In genomic region chr4:81495308-81495707, GRCh38 we compare ENCODE assay signal across 24 cellular contexts. TPM values are rescaled to one million over a fixed set of nuclear protein-coding genes. Genes with fewer than 3 reads are reported as not detected.
DNase-seq lines count a peak whose midpoint lies in the region; ATAC-seq and TF ChIP-seq lines count a peak whose summit lies in the region.
"Had no signal": no experiment of that assay in that cellular context is flagged by ENCODE, and none has a peak within 500 bp of the region (broad histone marks: within the 10 kb centered on the region; RNA-seq: fewer than 3 reads in every experiment).

No MANE protein-coding gene starts in this region.

- POLR2A ChIA-PET in activated CD4-positive, alpha-beta memory T cell treated with anti-CD3 and anti-CD28 coated beads for 36 hours (lab: Charles Lee), result no interaction called here
- POLR2A ChIA-PET in activated CD4-positive, alpha-beta memory T cell treated with anti-CD3 and anti-CD28 coated beads, Interleukin-2, amount 10 ng/mL, durations not matched to agents 7 days and 5 days (lab: Charles Lee), result no interaction called here
- POLR2A ChIA-PET in CD8-positive, alpha-beta memory T cell (lab: Charles Lee), result no interaction called here

- no peaks in the 10 kb centered on the region for H3K27me3 ChIP-seq in CD8-positive, alpha-beta memory T cell (ENCODE audit: insufficient read depth, low read length, poor library complexity, severe bottlenecking)
- H3K27me3 ChIP-seq: BE2C had no signal

- no peaks in the 10 kb centered on the region for H3K36me3 ChIP-seq in CD8-positive, alpha-beta memory T cell (ENCODE audit: insufficient read depth, low read length)
- H3K36me3 ChIP-seq: BE2C had no signal

- H3K27ac ChIP-seq in CD8-positive, alpha-beta memory T cell (ENCODE audit: low read depth, low read length), result no peak overlapping the region
- H3K27ac ChIP-seq: A549 had no signal

- no peak for DNase-seq in activated CD4-positive, alpha-beta memory T cell treated with anti-CD3 and anti-CD28 coated beads for 36 hours
- DNase-seq in activated CD4-positive, alpha-beta memory T cell treated with anti-CD3 and anti-CD28 coated beads, Interleukin-2, amount 10 ng/mL, durations not matched to agents 7 days and 5 days, result no peak
- DNase-seq in CD8-positive, alpha-beta memory T cell, result no peak
- no peak for DNase-seq in natural killer cell treated with Interleukin-12 subunit alpha and Interleukin-12 subunit beta and Interleukin-15 and Interleukin-18, amount 100 ng/mL, for 72 hours (ENCODE audit: low spot score)
- DNase-seq in effector CD4-positive, alpha-beta T cell, result no peak
- DNase-seq in type B pancreatic cell (ENCODE audit: extremely low spot score, unreplicated experiment) (no peak), glutamatergic neuron (no peak)
- DNase-seq: activated CD4-positive, alpha-beta T cell treated with anti-CD3 and anti-CD28 coated beads for 48 hours; BE2C; cortex of kidney; HFFc6; KG1; NCI-H1048; NCI-H187; NCI-H2227 treated with DMSO at 0.1 percent for 48 hours; NCI-H82; nucleus accumbens; PC-3; SHP77; stimulated activated CD4-positive, alpha-beta T cell treated with anti-CD3 and anti-CD28 coated beads, Interleukin-4, amount 100 ng/mL, for 24 hours; trophoblast cell had no signal

- H3K4me1 ChIP-seq in CD8-positive, alpha-beta memory T cell (ENCODE audit: insufficient read depth, low read length), result peaks cover 41% of the 10 kb centered on the region
- H3K4me1 ChIP-seq: A549, BE2C had no signal

- CTCF ChIA-PET in activated CD4-positive, alpha-beta memory T cell treated with anti-CD3 and anti-CD28 coated beads for 36 hours (lab: Charles Lee), result no interaction called here
- CTCF ChIA-PET in activated CD4-positive, alpha-beta memory T cell treated with anti-CD3 and anti-CD28 coated beads, Interleukin-2, amount 10 ng/mL, durations not matched to agents 7 days and 5 days (lab: Charles Lee), result no interaction called here
- CTCF ChIA-PET in CD8-positive, alpha-beta memory T cell (lab: Charles Lee), result interaction anchor here (0.7 kb wide), 1 partner anchor 23 kb away, joined by 3 read pairs; the partner anchor contains the start of gene RASGEF1B

- no peaks in the 10 kb centered on the region for H3K9me3 ChIP-seq in CD8-positive, alpha-beta memory T cell (ENCODE audit: low read length)
- H3K9me3 ChIP-seq: A549, BE2C had no signal

- intact Hi-C loops in activated CD4-positive, alpha-beta memory T cell treated with anti-CD3 and anti-CD28 coated beads for 36 hours (cut with micrococcal nuclease), result loop anchor here (1.0 to 10.0 kb wide), 4 partner anchors 10 to 1421 kb away; partner anchors contain the start of genes ANTXR2 and THAP9

- no peaks in the 10 kb centered on the region for H3K27me3 Mint-ChIP-seq in activated CD4-positive, alpha-beta memory T cell treated with anti-CD3 and anti-CD28 coated beads for 36 hours
- peaks cover 1% of the 10 kb centered on the region for H3K27me3 Mint-ChIP-seq in activated CD4-positive, alpha-beta memory T cell treated with anti-CD3 and anti-CD28 coated beads, Interleukin-2, amount 10 ng/mL, durations not matched to agents 7 days and 5 days
- no peaks in the 10 kb centered on the region for H3K27me3 Mint-ChIP-seq in CD8-positive, alpha-beta memory T cell
- no peaks in the 10 kb centered on the region for H3K27me3 Mint-ChIP-seq in activated T-helper 17 cell treated with anti-CD3 and anti-CD28 coated beads, Interleukin-2, amount 50 U/mL, for 72 hours
- H3K27me3 Mint-ChIP-seq in natural killer cell treated with Interleukin-12 subunit alpha and Interleukin-12 subunit beta and Interleukin-15 and Interleukin-18, amount 100 ng/mL, for 72 hours, result no peaks in the 10 kb centered on the region
- H3K27me3 Mint-ChIP-seq in type B pancreatic cell, result no peaks in the 10 kb centered on the region
- peaks cover 2% of the 10 kb centered on the region for H3K27me3 Mint-ChIP-seq in glutamatergic neuron (ENCODE audit: unreplicated experiment)

- no peak overlapping the region for H3K4me3 ChIP-seq in CD8-positive, alpha-beta memory T cell (ENCODE audit: low read length)
- H3K4me3 ChIP-seq: A549 had no signal

- H3K36me3 Mint-ChIP-seq in activated CD4-positive, alpha-beta memory T cell treated with anti-CD3 and anti-CD28 coated beads for 36 hours, result peaks cover 9% of the 10 kb centered on the region
- H3K36me3 Mint-ChIP-seq in activated CD4-positive, alpha-beta memory T cell treated with anti-CD3 and anti-CD28 coated beads, Interleukin-2, amount 10 ng/mL, durations not matched to agents 7 days and 5 days (ENCODE audit: low read depth), result peaks cover 7% of the 10 kb centered on the region
- H3K36me3 Mint-ChIP-seq in CD8-positive, alpha-beta memory T cell, result peaks cover 2 to 4% (median 3%) of the 10 kb centered on the region in 3 donors
- peaks cover 6% of the 10 kb centered on the region for H3K36me3 Mint-ChIP-seq in activated T-helper 17 cell treated with anti-CD3 and anti-CD28 coated beads, Interleukin-2, amount 50 U/mL, for 72 hours (ENCODE audit: low read depth)
- peaks cover 20% of the 10 kb centered on the region for H3K36me3 Mint-ChIP-seq in natural killer cell treated with Interleukin-12 subunit alpha and Interleukin-12 subunit beta and Interleukin-15 and Interleukin-18, amount 100 ng/mL, for 72 hours
- H3K36me3 Mint-ChIP-seq in type B pancreatic cell (peaks cover 4% of the 10 kb centered on the region), glutamatergic neuron (ENCODE audit: unreplicated experiment) (peaks cover 5% of the 10 kb centered on the region)

- TF ChIP-seq CTCF in type B pancreatic cell (conservative IDR thresholded peaks at IDR 0.05) (no peak), glutamatergic neuron (IDR thresholded peaks at IDR 0.05; ENCODE audit: partially characterized antibody, unreplicated experiment) (no peak)

- H3K4me1 Mint-ChIP-seq in activated CD4-positive, alpha-beta memory T cell treated with anti-CD3 and anti-CD28 coated beads for 36 hours (ENCODE audit: low read depth), result peaks cover 42% of the 10 kb centered on the region
- H3K4me1 Mint-ChIP-seq in activated CD4-positive, alpha-beta memory T cell treated with anti-CD3 and anti-CD28 coated beads, Interleukin-2, amount 10 ng/mL, durations not matched to agents 7 days and 5 days, result peaks cover 37% of the 10 kb centered on the region
- H3K4me1 Mint-ChIP-seq in CD8-positive, alpha-beta memory T cell, result peaks cover 40 to 51% (median 49%) of the 10 kb centered on the region in 3 donors
- peaks cover 34% of the 10 kb centered on the region for H3K4me1 Mint-ChIP-seq in activated T-helper 17 cell treated with anti-CD3 and anti-CD28 coated beads, Interleukin-2, amount 50 U/mL, for 72 hours
- peaks cover 40 to 47% of the 10 kb centered on the region in 2 donors for H3K4me1 Mint-ChIP-seq in natural killer cell treated with Interleukin-12 subunit alpha and Interleukin-12 subunit beta and Interleukin-15 and Interleukin-18, amount 100 ng/mL, for 72 hours (ENCODE audit: low read depth in 2 of 2)
- H3K4me1 Mint-ChIP-seq in type B pancreatic cell (ENCODE audit: unreplicated experiment), result peaks cover 17% of the 10 kb centered on the region
- peaks cover 19% of the 10 kb centered on the region for H3K4me1 Mint-ChIP-seq in glutamatergic neuron (ENCODE audit: low read depth, unreplicated experiment)

- peaks cover 14% of the 10 kb centered on the region for H3K9me3 Mint-ChIP-seq in activated CD4-positive, alpha-beta memory T cell treated with anti-CD3 and anti-CD28 coated beads for 36 hours
- H3K9me3 Mint-ChIP-seq in activated CD4-positive, alpha-beta memory T cell treated with anti-CD3 and anti-CD28 coated beads, Interleukin-2, amount 10 ng/mL, durations not matched to agents 7 days and 5 days, result peaks cover 4% of the 10 kb centered on the region
- H3K9me3 Mint-ChIP-seq in CD8-positive, alpha-beta memory T cell, result peaks cover 3 to 7% (median 7%) of the 10 kb centered on the region in 5 donors
- peaks cover 11% of the 10 kb centered on the region for H3K9me3 Mint-ChIP-seq in activated T-helper 17 cell treated with anti-CD3 and anti-CD28 coated beads, Interleukin-2, amount 50 U/mL, for 72 hours
- H3K9me3 Mint-ChIP-seq in natural killer cell treated with Interleukin-12 subunit alpha and Interleukin-12 subunit beta and Interleukin-15 and Interleukin-18, amount 100 ng/mL, for 72 hours, result peaks cover 4% of the 10 kb centered on the region
- H3K9me3 Mint-ChIP-seq in type B pancreatic cell (peaks cover 16% of the 10 kb centered on the region), glutamatergic neuron (ENCODE audit: unreplicated experiment) (peaks cover 4% of the 10 kb centered on the region)

- peak overlapping the region; percentile 35 for H3K27ac Mint-ChIP-seq in activated CD4-positive, alpha-beta memory T cell treated with anti-CD3 and anti-CD28 coated beads for 36 hours
- H3K27ac Mint-ChIP-seq in activated CD4-positive, alpha-beta memory T cell treated with anti-CD3 and anti-CD28 coated beads, Interleukin-2, amount 10 ng/mL, durations not matched to agents 7 days and 5 days, result no peak overlapping the region
- H3K27ac Mint-ChIP-seq in CD8-positive, alpha-beta memory T cell, result peak overlapping the region in 5 of 8 donors; percentile 11 to 81 (median 55)
- H3K27ac Mint-ChIP-seq in activated T-helper 17 cell treated with anti-CD3 and anti-CD28 coated beads, Interleukin-2, amount 50 U/mL, for 72 hours, result peak overlapping the region; percentile 44
- peak overlapping the region; percentile 86 to 88 for H3K27ac Mint-ChIP-seq in natural killer cell treated with Interleukin-12 subunit alpha and Interleukin-12 subunit beta and Interleukin-15 and Interleukin-18, amount 100 ng/mL, for 72 hours
- H3K27ac Mint-ChIP-seq in type B pancreatic cell (no peak overlapping the region), glutamatergic neuron (ENCODE audit: unreplicated experiment) (no peak overlapping the region)
- H3K27ac Mint-ChIP-seq: HFFc6 had no signal

- ATAC-seq in activated T-helper 17 cell treated with anti-CD3 and anti-CD28 coated beads, Interleukin-2, amount 50 U/mL, for 72 hours (replicated peaks), result peak; percentile 61
- ATAC-seq in natural killer cell treated with Interleukin-12 subunit alpha and Interleukin-12 subunit beta and Interleukin-15 and Interleukin-18, amount 100 ng/mL, for 72 hours, result no peak
- ATAC-seq: A549, PC-3 had no signal

- no peak overlapping the region for H3K4me3 Mint-ChIP-seq in activated CD4-positive, alpha-beta memory T cell treated with anti-CD3 and anti-CD28 coated beads for 36 hours
- H3K4me3 Mint-ChIP-seq in activated CD4-positive, alpha-beta memory T cell treated with anti-CD3 and anti-CD28 coated beads, Interleukin-2, amount 10 ng/mL, durations not matched to agents 7 days and 5 days, result no peak overlapping the region
- peak overlapping the region in 6 of 7 donors; percentile 3 to 57 (median 30) for H3K4me3 Mint-ChIP-seq in CD8-positive, alpha-beta memory T cell
- H3K4me3 Mint-ChIP-seq in activated T-helper 17 cell treated with anti-CD3 and anti-CD28 coated beads, Interleukin-2, amount 50 U/mL, for 72 hours, result peak overlapping the region; percentile 34
- peak overlapping the region; percentile 55 for H3K4me3 Mint-ChIP-seq in natural killer cell treated with Interleukin-12 subunit alpha and Interleukin-12 subunit beta and Interleukin-15 and Interleukin-18, amount 100 ng/mL, for 72 hours
- H3K4me3 Mint-ChIP-seq in type B pancreatic cell (no peak overlapping the region), glutamatergic neuron (ENCODE audit: unreplicated experiment) (no peak overlapping the region)
- H3K4me3 Mint-ChIP-seq: HFFc6 had no signal

RNA-seq across cellular contexts. Expression of gene RASGEF1B, which starts 23.6 kb away (rescaled TPM):
- total RNA-seq in activated CD4-positive, alpha-beta memory T cell treated with anti-CD3 and anti-CD28 coated beads for 36 hours, result 1 to 10 TPM; 4.4 to 4.6 TPM
- 1 to 10 TPM; 2.4 to 3.4 TPM for total RNA-seq in activated CD4-positive, alpha-beta memory T cell treated with anti-CD3 and anti-CD28 coated beads, Interleukin-2, amount 10 ng/mL, durations not matched to agents 7 days and 5 days
- 1 to 10 TPM; 4.9 to 5.5 TPM for total RNA-seq in CD8-positive, alpha-beta memory T cell
- polyA plus RNA-seq in CD8-positive, alpha-beta memory T cell, result 6.1 TPM
- total RNA-seq in activated T-helper 17 cell treated with anti-CD3 and anti-CD28 coated beads, Interleukin-2, amount 50 U/mL, for 72 hours, result 1 to 10 TPM in 1 of 2 donors, under 1 TPM in 1; 0.61 to 8.1 TPM
- 10 to 100 TPM in 1 of 2 donors, 1 to 10 TPM in 1; 3.9 to 18.5 TPM for total RNA-seq in natural killer cell treated with Interleukin-12 subunit alpha and Interleukin-12 subunit beta and Interleukin-15 and Interleukin-18, amount 100 ng/mL, for 72 hours
- total RNA-seq in type B pancreatic cell (ENCODE audit: low replicate concordance), result 8.3 and 11.0 TPM in 2 replicates
- total RNA-seq in glutamatergic neuron (ENCODE audit: unreplicated experiment), result 108 TPM
- total RNA-seq: HFFc6, lung microvascular endothelial cell had no signal

Comparison
In these comparisons a context has a peak if more than half of its experiments do, and no peak if none do; other contexts are left out.
1. H3K27ac Mint-ChIP-seq: peak in activated CD4-positive, alpha-beta memory T cell treated with anti-CD3 and anti-CD28 coated beads for 36 hours (single experiment), CD8-positive, alpha-beta memory T cell (5 of 8), activated T-helper 17 cell treated with anti-CD3 and anti-CD28 coated beads, Interleukin-2, amount 50 U/mL, for 72 hours (single experiment) and natural killer cell treated with Interleukin-12 subunit alpha and Interleukin-12 subunit beta and Interleukin-15 and Interleukin-18, amount 100 ng/mL, for 72 hours (2 of 2); none in activated CD4-positive, alpha-beta memory T cell treated with anti-CD3 and anti-CD28 coated beads, Interleukin-2, amount 10 ng/mL, durations not matched to agents 7 days and 5 days (single experiment), type B pancreatic cell (single experiment) and glutamatergic neuron (single experiment).
2. H3K4me3 Mint-ChIP-seq: peak in CD8-positive, alpha-beta memory T cell (6 of 7), activated T-helper 17 cell treated with anti-CD3 and anti-CD28 coated beads, Interleukin-2, amount 50 U/mL, for 72 hours (single experiment) and natural killer cell treated with Interleukin-12 subunit alpha and Interleukin-12 subunit beta and Interleukin-15 and Interleukin-18, amount 100 ng/mL, for 72 hours (single experiment); none in activated CD4-positive, alpha-beta memory T cell treated with anti-CD3 and anti-CD28 coated beads for 36 hours (single experiment), activated CD4-positive, alpha-beta memory T cell treated with anti-CD3 and anti-CD28 coated beads, Interleukin-2, amount 10 ng/mL, durations not matched to agents 7 days and 5 days (single experiment), type B pancreatic cell (single experiment) and glutamatergic neuron (single experiment).